Comparison of ENCODE assay signal across 20 cellular contexts in the genomic region with DNA sequence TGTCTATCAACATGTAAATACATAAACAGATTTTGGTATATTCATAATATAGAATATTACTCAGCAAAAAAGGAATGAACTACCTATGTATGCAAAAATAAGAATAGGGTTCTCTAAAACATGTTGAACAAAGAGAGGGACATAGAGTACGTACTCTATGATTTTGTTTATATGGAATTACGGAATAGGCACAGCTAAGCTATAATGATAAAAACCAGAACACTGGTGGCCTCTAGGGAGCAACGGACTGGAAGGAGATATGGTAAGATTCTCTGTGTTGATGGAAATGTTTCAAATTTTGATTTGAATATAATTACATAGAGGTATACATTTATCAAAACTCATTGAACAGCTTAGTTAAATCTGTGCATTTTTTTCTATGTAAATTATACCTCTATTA. TPM values are rescaled to one million over a fixed set of nuclear protein-coding genes. Genes with fewer than 3 reads are reported as not detected.
DNase-seq lines count a peak whose midpoint lies in the region; ATAC-seq, FAIRE-seq and TF ChIP-seq lines count a peak whose summit lies in the region.
"Had no signal": no experiment of that assay in that cellular context is flagged by ENCODE, and none has a peak within 500 bp of the region (broad histone marks: within the 10 kb centered on the region; RNA-seq: fewer than 3 reads in every experiment).

No MANE protein-coding gene starts in this region.

- no peak for ATAC-seq in HepG2
- no peak for ATAC-seq in right lobe of liver
- no peak for ATAC-seq in stimulated activated naive CD8-positive, alpha-beta T cell treated with anti-CD3 and anti-CD28 coated beads, Interleukin-15, amount 100 ng/mL, for 72 hours
- ATAC-seq: GM12878 had no signal

- H4K20me1 ChIP-seq in HepG2 (ENCODE audit: insufficient read depth, low read length) (peaks cover 28% of the 10 kb centered on the region), hepatocyte (ENCODE audit: insufficient read depth, poor library complexity, severe bottlenecking) (no peaks in the 10 kb centered on the region)
- H4K20me1 ChIP-seq: BLaER1 treated with 17β-estradiol and CSF1 and Interleukin-3, amounts not matched to agents 10 nM and 100 nM had no signal

- no peak for TF ChIP-seq EP300 in HepG2 (IDR thresholded peaks at IDR 0.05; ENCODE audit: low read depth in 2 of 2, low read length in 2 of 2)
- no peak for TF ChIP-seq EP300 in HepG2 (CRISPR knock-in tag; IDR thresholded peaks at IDR 0.05; ENCODE audit: borderline replicate concordance)
- TF ChIP-seq EP300 in sigmoid colon (IDR thresholded peaks at IDR 0.05) = no peak

- H3K36me3 ChIP-seq in HepG2 (replicated peaks in 1 of 2; ENCODE audit: control insufficient read depth in 1 of 2, insufficient read depth in 2 of 2, low read length in 2 of 2) (peaks cover 10 to 33% of the 10 kb centered on the region in 2 experiments; a peak in 4 of 5 replicates), right lobe of liver (no peaks in the 10 kb centered on the region), hepatocyte (replicated peaks; ENCODE audit: insufficient read depth, low read depth) (no peaks in the 10 kb centered on the region), sigmoid colon (no peaks in the 10 kb centered on the region)
- H3K36me3 ChIP-seq: BLaER1 treated with 17β-estradiol and CSF1 and Interleukin-3, amounts not matched to agents 10 nM and 100 nM; HAP-1 had no signal

- intact Hi-C loops in HepG2 (cut with micrococcal nuclease; ENCODE audit: unreplicated experiment) = no loop called here
- intact Hi-C loops in right lobe of liver (cut with DNase I) = no loop called here
- intact Hi-C loops in sigmoid colon (cut with DNase I) = no loop called here

- no peaks in the 10 kb centered on the region for H3K27me3 Mint-ChIP-seq in stimulated activated naive CD8-positive, alpha-beta T cell treated with anti-CD3 and anti-CD28 coated beads, Interleukin-15, amount 100 ng/mL, for 72 hours
- H3K27me3 Mint-ChIP-seq: B cell; CD4-positive, CD25-positive, alpha-beta regulatory T cell had no signal

- no peak overlapping the region for H3K4me3 ChIP-seq in HepG2 (replicated peaks in 1 of 3; ENCODE audit: insufficient read depth in 1 of 3, low read depth in 2 of 3, low read length in 3 of 3)
- H3K4me3 ChIP-seq in right lobe of liver = no peak overlapping the region
- H3K4me3 ChIP-seq in hepatocyte = no peak overlapping the region
- no peak overlapping the region for H3K4me3 ChIP-seq in sigmoid colon
- H3K4me3 ChIP-seq: BLaER1 treated with 17β-estradiol and CSF1 and Interleukin-3, amounts not matched to agents 10 nM and 100 nM; GM12878; GM23248; HAP-1 had no signal

- TF ChIP-seq POLR2A in HepG2 (IDR thresholded peaks at IDR 0.05; ENCODE audit: insufficient read depth in 1 of 2, low read depth in 2 of 2, low read length in 2 of 2) (no peak), right lobe of liver (IDR thresholded peaks at IDR 0.05) (no peak), sigmoid colon (IDR thresholded peaks at IDR 0.05) (no peak)

- H3K27me3 ChIP-seq in HepG2 (ENCODE audit: control insufficient read depth in 1 of 2, insufficient read depth in 2 of 2, low read length in 2 of 2) = no peaks in the 10 kb centered on the region
- H3K27me3 ChIP-seq in right lobe of liver = no peaks in the 10 kb centered on the region
- no peaks in the 10 kb centered on the region for H3K27me3 ChIP-seq in hepatocyte
- H3K27me3 ChIP-seq in sigmoid colon = no peaks in the 10 kb centered on the region
- H3K27me3 ChIP-seq: BLaER1 treated with 17β-estradiol and CSF1 and Interleukin-3, amounts not matched to agents 10 nM and 100 nM had no signal

- H3K4me1 ChIP-seq in HepG2 (ENCODE audit: insufficient read depth, low read length) (peaks cover 73% of the 10 kb centered on the region), right lobe of liver (peaks cover 0 to 22% (median 1%) of the 10 kb centered on the region in 4 donors), hepatocyte (ENCODE audit: insufficient read depth) (peaks cover 25% of the 10 kb centered on the region), sigmoid colon (peaks cover 0 to 9% (median 0%) of the 10 kb centered on the region in 4 donors)
- H3K4me1 ChIP-seq: HAP-1 had no signal

- no peaks in the 10 kb centered on the region for H3K9me3 Mint-ChIP-seq in stimulated activated naive CD8-positive, alpha-beta T cell treated with anti-CD3 and anti-CD28 coated beads, Interleukin-15, amount 100 ng/mL, for 72 hours
- H3K9me3 Mint-ChIP-seq: CD4-positive, CD25-positive, alpha-beta regulatory T cell; CD8-positive, alpha-beta memory T cell had no signal

- in situ Hi-C loops in HepG2 (cut with HindIII; ENCODE audit: extremely low pct_ligation_motif_present, low pct_unique_long_range_greater_than_20kb) = no loop called here

- no peak for DNase-seq in HepG2 (ENCODE audit: low spot score)
- DNase-seq in right lobe of liver = no peak
- DNase-seq in hepatocyte (ENCODE audit: low spot score) = no peak
- DNase-seq in sigmoid colon = no peak
- no peak for DNase-seq in stimulated activated naive CD8-positive, alpha-beta T cell treated with anti-CD3 and anti-CD28 coated beads, Interleukin-15, amount 100 ng/mL, for 72 hours
- DNase-seq in NCI-H2081 treated with DMSO at 0.1 percent for 48 hours (lab: John Stamatoyannopoulos, UW) = no peak
- DNase-seq: 8988T; CD4-positive, CD25-positive, alpha-beta regulatory T cell; CD8-positive, alpha-beta memory T cell; COR-L47; DMS 273 treated with DMSO at 0.1 percent for 48 hours; DMS53; DND-41; EL; GM23248 had no signal

- no TSS peak for BruUV-seq in HepG2 (replicated peaks; lab: Mats Ljungman, UMichigan)

- no peak overlapping the region for H3K4me3 Mint-ChIP-seq in stimulated activated naive CD8-positive, alpha-beta T cell treated with anti-CD3 and anti-CD28 coated beads, Interleukin-15, amount 100 ng/mL, for 72 hours
- H3K4me3 Mint-ChIP-seq: B cell; CD4-positive, CD25-positive, alpha-beta regulatory T cell; CD8-positive, alpha-beta memory T cell had no signal

- H3K4me2 ChIP-seq in HepG2 (ENCODE audit: low read depth, low read length) = no peak overlapping the region
- no peak overlapping the region for H3K4me2 ChIP-seq in hepatocyte
- H3K4me2 ChIP-seq: BLaER1 treated with 17β-estradiol and CSF1 and Interleukin-3, amounts not matched to agents 10 nM and 100 nM had no signal

- FAIRE-seq in HepG2 (lab: Jason Lieb, UNC) (no peak), TTC549 (lab: Jason Lieb, UNC) (peak; percentile 71)
- FAIRE-seq: GM12878 had no signal

- CTCF ChIA-PET in HepG2 (lab: Yijun Ruan, JAX; ENCODE audit: low intra/inter-chr PET ratio, low total read pairs) = no interaction called here

- no peak overlapping the region for H3K27ac Mint-ChIP-seq in stimulated activated naive CD8-positive, alpha-beta T cell treated with anti-CD3 and anti-CD28 coated beads, Interleukin-15, amount 100 ng/mL, for 72 hours
- H3K27ac Mint-ChIP-seq: B cell; CD4-positive, CD25-positive, alpha-beta regulatory T cell; CD8-positive, alpha-beta memory T cell had no signal

- no peaks in the 10 kb centered on the region for H3K9me2 ChIP-seq in hepatocyte (replicated peaks; ENCODE audit: insufficient read depth)

- WGBS in HepG2 (ENCODE audit: low lambda C conversion rate) = 96% methylated on average over 3 of the region's 3 CpGs
- 87% methylated on average over 3 of the region's 3 CpGs for WGBS in right lobe of liver (ENCODE audit: insufficient coverage, low coverage, low lambda C conversion rate, missing lambda C conversion rate)
- WGBS in hepatocyte (ENCODE audit: low lambda C conversion rate, missing lambda C conversion rate) = 68% methylated on average over 3 of the region's 3 CpGs
- 84 to 89% methylated on average over 3 of the region's 3 CpGs for WGBS in sigmoid colon, 2 donors

- TF ChIP-seq CTCF in HepG2 (CRISPR knock-in tag; IDR thresholded peaks at IDR 0.05) (no peak), right lobe of liver (IDR thresholded peaks at IDR 0.05) (no peak), hepatocyte (IDR thresholded peaks at IDR 0.05; ENCODE audit: poor library complexity) (no peak), sigmoid colon (IDR thresholded peaks at IDR 0.05) (no peak)

- H3K4me1 Mint-ChIP-seq in stimulated activated naive CD8-positive, alpha-beta T cell treated with anti-CD3 and anti-CD28 coated beads, Interleukin-15, amount 100 ng/mL, for 72 hours = no peaks in the 10 kb centered on the region
- H3K4me1 Mint-ChIP-seq: B cell; CD4-positive, CD25-positive, alpha-beta regulatory T cell; CD8-positive, alpha-beta memory T cell had no signal

- POLR2A ChIA-PET in HepG2 (lab: Yijun Ruan, JAX) = interaction anchor here (3.0 kb wide), 1 partner anchor 20 kb away, joined by 17 read pairs; a partner anchor contains a TSS

- H3K27ac ChIP-seq in HepG2 (ENCODE audit: extremely low read length, insufficient read depth, low read length) = no peak overlapping the region
- no peak overlapping the region for H3K27ac ChIP-seq in right lobe of liver
- peak overlapping the region; percentile 82 for H3K27ac ChIP-seq in hepatocyte
- no peak overlapping the region for H3K27ac ChIP-seq in sigmoid colon
- H3K27ac ChIP-seq: BLaER1 treated with 17β-estradiol and CSF1 and Interleukin-3, amounts not matched to agents 10 nM and 100 nM; GM23248 had no signal

- TF ChIP-seq RAD21 in HepG2 (CRISPR knock-in tag; IDR thresholded peaks at IDR 0.05) = no peak

- no peak overlapping the region for H3K9ac ChIP-seq in HepG2 (ENCODE audit: insufficient read depth, low read depth, low read length)
- H3K9ac ChIP-seq: BLaER1 treated with 17β-estradiol and CSF1 and Interleukin-3, amounts not matched to agents 10 nM and 100 nM; GM23248 had no signal

- H3K9me3 ChIP-seq in HepG2 (ENCODE audit: low read length) (no peaks in the 10 kb centered on the region), right lobe of liver (no peaks in the 10 kb centered on the region), hepatocyte (ENCODE audit: low read depth) (no peaks in the 10 kb centered on the region), sigmoid colon (no peaks in the 10 kb centered on the region)
- H3K9me3 ChIP-seq: BLaER1 treated with 17β-estradiol and CSF1 and Interleukin-3, amounts not matched to agents 10 nM and 100 nM; HAP-1 had no signal

- peaks cover 92% of the 10 kb centered on the region for H3K79me2 ChIP-seq in HepG2 (ENCODE audit: insufficient read depth, low read length)
- H3K79me2 ChIP-seq in hepatocyte = peaks cover 3% of the 10 kb centered on the region

- H2AFZ ChIP-seq in HepG2 (ENCODE audit: low read length) (no peak overlapping the region), hepatocyte (no peak overlapping the region)
- H2AFZ ChIP-seq: GM23248 had no signal

RNA-seq across cellular contexts. Expression of a gene that starts 19.6 kb away (rescaled TPM):
- total RNA-seq in HepG2 (2016; rRNA removed; fragmentation: Illumina TruSeq; extraction: Trizol) (83.6 and 129 TPM in 2 replicates), right lobe of liver (100 to 1,000 TPM in 3 of 6 experiments, 10 to 100 TPM in 3; 49.6 to 114 (median 94.6) TPM), hepatocyte (59.5 and 92.0 TPM in 2 replicates), sigmoid colon (10 to 100 TPM; 12.6 to 17.6 (median 15.4) TPM)
- total RNA-seq in HepG2 (2016; cell fraction: cytosol; rRNA removed; fragmentation: Illumina TruSeq; extraction: Trizol; ENCODE audit: low read depth) = 12.9 and 13.3 TPM in 2 replicates
- 76.7 and 125 TPM in 2 replicates for total RNA-seq in HepG2 (2016; cell fraction: insoluble cytoplasmic fraction; rRNA removed; fragmentation: Illumina TruSeq; extraction: Trizol)
- 29.0 and 33.2 TPM in 2 replicates for total RNA-seq in HepG2 (2016; cell fraction: membrane; rRNA removed; fragmentation: Illumina TruSeq; extraction: Trizol)
- 271 and 292 TPM in 2 replicates for total RNA-seq in HepG2 (2016; cell fraction: nucleus; rRNA removed; fragmentation: Illumina TruSeq; extraction: Trizol)
- polyA plus RNA-seq in HepG2 (2011; rRNA removed) (176 and 249 TPM in 2 replicates), hepatocyte (13.9 and 15.0 TPM in 2 replicates), sigmoid colon (1 to 10 TPM in 2 of 3 donors, under 1 TPM in 1; 0.60 to 5.5 (median 1.2) TPM)
- polyA plus RNA-seq in HepG2 (2011; cell fraction: cytosol; rRNA removed) = 115 and 131 TPM in 2 replicates
- polyA plus RNA-seq in HepG2 (2011; cell fraction: nucleus; rRNA removed) = 148 and 157 TPM in 2 replicates
- polyA plus RNA-seq in HepG2 (2012) = 116 and 147 TPM in 2 replicates
- 1.8 TPM in 2 replicates for polyA plus RNA-seq in HepG2 (2016; cell fraction: cytosol; fragmentation: Illumina TruSeq; extraction: Trizol; ENCODE audit: low read depth)
- 38.7 and 42.8 TPM in 2 replicates for polyA plus RNA-seq in HepG2 (2016; cell fraction: insoluble cytoplasmic fraction; fragmentation: Illumina TruSeq; extraction: Trizol; ENCODE audit: low read depth)
- polyA plus RNA-seq in HepG2 (2016; cell fraction: membrane; fragmentation: Illumina TruSeq; extraction: Trizol; ENCODE audit: low read depth) = 5.0 and 5.8 TPM in 2 replicates
- polyA plus RNA-seq in HepG2 (2016; cell fraction: nucleus; fragmentation: Illumina TruSeq; extraction: Trizol; ENCODE audit: insufficient read depth, low read depth) = 110 and 113 TPM in 2 replicates
- polyA minus RNA-seq in HepG2 (2011; rRNA and poly(A)+ RNA removed; ENCODE audit: low replicate concordance) = 75.0 and 703 TPM in 2 replicates
- polyA minus RNA-seq in HepG2 (2011; cell fraction: cytosol; rRNA and poly(A)+ RNA removed) = 216 and 224 TPM in 2 replicates
- polyA minus RNA-seq in HepG2 (2011; cell fraction: nucleus; rRNA and poly(A)+ RNA removed) = 1,103 and 1,189 TPM in 2 replicates
- total RNA-seq: B cell had no signal
- polyA plus RNA-seq: CD4-positive, CD25-positive, alpha-beta regulatory T cell; CD8-positive, alpha-beta memory T cell had no signal
